1 cellular context compared by ENCODE assay signal in the genomic region with DNA sequence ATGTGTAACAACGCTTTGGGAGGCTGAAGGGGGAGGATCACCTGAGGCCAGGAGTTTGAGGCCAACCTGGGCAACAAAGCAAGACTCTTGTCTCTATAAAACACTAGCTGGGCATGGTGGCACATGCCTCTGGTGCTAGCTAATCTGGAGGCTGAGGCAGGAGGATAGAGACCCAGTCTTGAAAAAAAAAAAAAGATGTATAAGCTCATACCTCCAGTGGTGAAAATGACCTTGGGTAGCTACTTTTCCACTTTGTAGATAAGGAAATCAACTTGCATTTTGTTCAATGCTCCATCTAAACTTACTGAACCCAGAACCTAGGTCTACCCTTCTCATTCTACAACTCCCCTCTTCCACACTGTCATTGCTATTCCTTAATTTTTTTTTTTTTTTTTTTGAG.
TF ChIP-seq lines count a peak whose summit lies in the region.

No MANE protein-coding gene starts in this region.

TF ChIP-seq in endothelial cell of umbilical vein, 7 proteins besides CTCF, POLR2A, EP300 and RAD21 (continued from another document):
- TF ChIP-seq, protein P1, sequence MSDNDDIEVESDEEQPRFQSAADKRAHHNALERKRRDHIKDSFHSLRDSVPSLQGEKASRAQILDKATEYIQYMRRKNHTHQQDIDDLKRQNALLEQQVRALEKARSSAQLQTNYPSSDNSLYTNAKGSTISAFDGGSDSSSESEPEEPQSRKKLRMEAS (IDR thresholded peaks at IDR 0.05; ENCODE audit: insufficient read depth, insufficient read length): no peak
- no peak for TF ChIP-seq POLR2AphosphoS5 (IDR thresholded peaks at IDR 0.05; ENCODE audit: insufficient read depth, low read depth, low read length)
TF ChIP-seq in endothelial cell of umbilical vein: peak in this region for 0.
